In the genomic region with DNA sequence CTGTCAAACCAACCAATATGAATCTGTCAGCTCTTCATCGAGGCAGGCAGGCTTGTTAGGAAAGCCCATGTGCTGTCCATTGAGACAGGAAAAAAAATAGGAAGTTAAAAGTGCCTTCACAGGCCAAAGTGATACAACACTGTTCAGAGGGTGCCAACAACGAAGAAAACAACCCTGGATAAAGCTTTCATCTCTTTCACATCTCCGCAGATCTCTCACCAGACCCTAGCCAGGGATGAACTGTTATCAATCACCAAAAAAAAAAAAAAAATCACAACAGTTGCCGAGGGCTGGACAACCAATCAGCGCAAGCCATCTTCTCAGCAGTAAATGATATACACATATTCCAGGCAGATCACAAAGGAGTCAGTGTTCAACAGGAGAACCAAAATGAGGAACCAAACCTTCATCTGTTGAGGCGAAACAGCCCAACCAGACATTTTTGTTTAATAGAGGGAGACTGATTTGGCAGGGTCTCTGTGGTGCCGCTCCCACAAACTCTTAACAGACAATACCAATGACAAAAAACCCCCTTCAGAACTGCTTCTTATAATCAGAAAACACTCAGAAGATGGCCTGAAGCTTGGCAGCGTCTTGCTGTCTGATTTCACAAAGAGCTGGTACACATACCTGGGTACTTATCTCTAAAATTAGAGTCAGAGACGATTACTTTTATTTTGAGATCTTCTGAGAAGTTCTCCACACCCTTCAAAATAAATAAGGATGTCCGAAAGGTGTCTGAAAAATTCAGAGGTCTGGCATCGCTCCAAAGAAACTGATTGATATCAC, we compare ENCODE assay signal across 8 cellular contexts. TPM values are rescaled to one million over a fixed set of nuclear protein-coding genes. Genes with fewer than 3 reads are reported as not detected.
A peak's percentile ranks its signal among the peaks of the same experiment; 100 is the strongest.
DNase-seq lines count a peak whose midpoint lies in the region; ATAC-seq, FAIRE-seq and TF ChIP-seq lines count a peak whose summit lies in the region.

No MANE protein-coding gene starts in this region.

- H2AFZ ChIP-seq in GM23338 = no peak overlapping the region
- H2AFZ ChIP-seq in HepG2 (ENCODE audit: low read length) = no peak overlapping the region

- TF ChIP-seq CTCF in AG04449 (IDR thresholded peaks at IDR 0.05; ENCODE audit: insufficient read depth, low read length, missing control alignments) = no peak
- no peak for TF ChIP-seq CTCF in GM23338 (conservative IDR thresholded peaks at IDR 0.05; ENCODE audit: low read depth in 2 of 2)
- no peak for TF ChIP-seq CTCF in HepG2 (CRISPR knock-in tag; IDR thresholded peaks at IDR 0.05)

- BruUV-seq in HepG2 (replicated peaks; lab: Mats Ljungman, UMichigan) = no TSS peak

- peaks cover 52% of the 10 kb centered on the region for H3K79me2 ChIP-seq in GM23338 (replicated peaks; ENCODE audit: insufficient read depth)
- H3K79me2 ChIP-seq in HepG2 (ENCODE audit: insufficient read depth, low read length) = peaks cover 52% of the 10 kb centered on the region

- ATAC-seq in GM23338 = no peak
- ATAC-seq in activated CD8-positive, alpha-beta T cell treated with anti-CD3 and anti-CD28 coated beads, Interleukin-2, amount 10 ng/mL, durations not matched to agents 7 days and 5 days = no peak
- no peak for ATAC-seq in HepG2
- no peak for ATAC-seq in GM21717 (IDR thresholded peaks at IDR 0.05; ENCODE audit: unreplicated experiment)
- ATAC-seq in GM21423 (IDR thresholded peaks at IDR 0.05; ENCODE audit: unreplicated experiment) = no peak

- H3K9ac ChIP-seq in HepG2 (ENCODE audit: insufficient read depth, low read depth, low read length) = peak overlapping the region; percentile 87; the same call in 1 of the 2 replicates

- H3K27me3 Mint-ChIP-seq in GM23338 (ENCODE audit: insufficient read depth, low read depth, poor library complexity) = peaks cover 16% of the 10 kb centered on the region
- H3K27me3 Mint-ChIP-seq in activated CD8-positive, alpha-beta T cell treated with anti-CD3 and anti-CD28 coated beads, Interleukin-2, amount 10 ng/mL, durations not matched to agents 7 days and 5 days (ENCODE audit: low read depth) = no peaks in the 10 kb centered on the region

- in situ Hi-C loops in HepG2 (cut with HindIII; ENCODE audit: extremely low pct_ligation_motif_present, low pct_unique_long_range_greater_than_20kb) = no loop called here

- H3K36me3 ChIP-seq in GM23338 (ENCODE audit: insufficient read depth) (no peaks in the 10 kb centered on the region), HepG2 (replicated peaks in 1 of 2; ENCODE audit: control insufficient read depth in 1 of 2, insufficient read depth in 2 of 2, low read length in 2 of 2) (no peaks in the 10 kb centered on the region)

- H3K4me1 Mint-ChIP-seq in GM23338 = peaks cover 25% of the 10 kb centered on the region
- H3K4me1 Mint-ChIP-seq in activated CD8-positive, alpha-beta T cell treated with anti-CD3 and anti-CD28 coated beads, Interleukin-2, amount 10 ng/mL, durations not matched to agents 7 days and 5 days (ENCODE audit: low read depth) = peaks cover 77% of the 10 kb centered on the region

- no peak overlapping the region for H3K27ac Mint-ChIP-seq in GM23338
- H3K27ac Mint-ChIP-seq in activated CD8-positive, alpha-beta T cell treated with anti-CD3 and anti-CD28 coated beads, Interleukin-2, amount 10 ng/mL, durations not matched to agents 7 days and 5 days = peak overlapping the region; percentile 92

- no peaks in the 10 kb centered on the region for H3K9me3 ChIP-seq in HepG2 (ENCODE audit: low read length)

- peak overlapping the region; percentile 86 for H3K4me3 ChIP-seq in AG04449 (ENCODE audit: low read depth, low read length)
- H3K4me3 ChIP-seq in GM23338 = peak overlapping the region; percentile 93
- H3K4me3 ChIP-seq in HepG2 (replicated peaks in 1 of 3; ENCODE audit: insufficient read depth in 1 of 3, low read depth in 2 of 3, low read length in 3 of 3) = peak overlapping the region in 2 of 3 experiments; percentile 77 to 86; a peak in 1 of 6 replicates

- peaks cover 18% of the 10 kb centered on the region for H3F3A ChIP-seq in GM23338 (replicated peaks; ENCODE audit: low read depth)

- no peaks in the 10 kb centered on the region; the same call in 2 of the 3 replicates for H3K36me3 Mint-ChIP-seq in GM23338 (ENCODE audit: low read depth)
- peaks cover 48% of the 10 kb centered on the region for H3K36me3 Mint-ChIP-seq in activated CD8-positive, alpha-beta T cell treated with anti-CD3 and anti-CD28 coated beads, Interleukin-2, amount 10 ng/mL, durations not matched to agents 7 days and 5 days (ENCODE audit: low read depth)

- TF ChIP-seq RAD21 in HepG2 (CRISPR knock-in tag; IDR thresholded peaks at IDR 0.05) = no peak

- FAIRE-seq in HepG2 (lab: Jason Lieb, UNC) = no peak

- POLR2A ChIA-PET in AG04449 (lab: Yijun Ruan, JAX) (interaction anchor here (0.7 to 2.4 kb wide), 2 partner anchors 47 to 57 kb away, joined by 4 to 15 read pairs; no protein-coding TSS in a partner anchor), HepG2 (lab: Yijun Ruan, JAX) (interaction anchor here (0.6 to 4.6 kb wide), 3 partner anchors 21 to 1245 kb away, joined by 5 to 28 read pairs (median 16); no protein-coding TSS in a partner anchor)
- POLR2A ChIA-PET in activated CD8-positive, alpha-beta T cell treated with anti-CD3 and anti-CD28 coated beads, Interleukin-2, amount 10 ng/mL, durations not matched to agents 7 days and 5 days (lab: Charles Lee) = interaction anchor here (0.7 to 5.1 kb wide), 15 partner anchors 9 to 179 kb away, joined by 3 to 71 read pairs (median 11); partner anchors contain the start of genes ACBD4, FMNL1, HEXIM1 and HEXIM2

- peaks cover 30% of the 10 kb centered on the region for H4K20me1 ChIP-seq in GM23338 (replicated peaks; ENCODE audit: insufficient read depth)
- no peaks in the 10 kb centered on the region for H4K20me1 ChIP-seq in HepG2 (ENCODE audit: insufficient read depth, low read length)

- H3K4me3 Mint-ChIP-seq in GM23338 = peak overlapping the region; percentile 88
- H3K4me3 Mint-ChIP-seq in activated CD8-positive, alpha-beta T cell treated with anti-CD3 and anti-CD28 coated beads, Interleukin-2, amount 10 ng/mL, durations not matched to agents 7 days and 5 days = peak overlapping the region; percentile 83

- no peak for TF ChIP-seq POLR2A in HepG2 (IDR thresholded peaks at IDR 0.05; ENCODE audit: insufficient read depth in 1 of 2, low read depth in 2 of 2, low read length in 2 of 2)

- no peak for DNase-seq in AG04449 (ENCODE audit: low read depth, low spot score)
- DNase-seq in GM23338 (ENCODE audit: low spot score) = no peak
- DNase-seq in activated CD8-positive, alpha-beta T cell treated with anti-CD3 and anti-CD28 coated beads, Interleukin-2, amount 10 ng/mL, durations not matched to agents 7 days and 5 days = no peak
- DNase-seq in HepG2 (ENCODE audit: low spot score) = no peak
- DNase-seq in posterior vena cava (ENCODE audit: low spot score) = no peak
- DNase-seq in NCI-H446 treated with DMSO at 0.1 percent for 48 hours (lab: John Stamatoyannopoulos, UW) = no peak

- no peaks in the 10 kb centered on the region for H3K9me2 ChIP-seq in GM23338 (ENCODE audit: insufficient read depth)

- H3K9me3 Mint-ChIP-seq in GM23338 = no peaks in the 10 kb centered on the region
- H3K9me3 Mint-ChIP-seq in activated CD8-positive, alpha-beta T cell treated with anti-CD3 and anti-CD28 coated beads, Interleukin-2, amount 10 ng/mL, durations not matched to agents 7 days and 5 days (ENCODE audit: insufficient read depth) = no peaks in the 10 kb centered on the region

- TF ChIP-seq EP300 in HepG2 (IDR thresholded peaks at IDR 0.05; ENCODE audit: low read depth in 2 of 2, low read length in 2 of 2) (no peak), HepG2 (CRISPR knock-in tag; IDR thresholded peaks at IDR 0.05; ENCODE audit: borderline replicate concordance) (no peak)

- CTCF ChIA-PET in AG04449 (lab: Yijun Ruan, JAX) = interaction anchor here (1.2 to 5.7 kb wide), 9 partner anchors 9 to 97 kb away, joined by 3 to 35 read pairs (median 11); no protein-coding TSS in a partner anchor
- CTCF ChIA-PET in activated CD8-positive, alpha-beta T cell treated with anti-CD3 and anti-CD28 coated beads, Interleukin-2, amount 10 ng/mL, durations not matched to agents 7 days and 5 days (lab: Charles Lee) = interaction anchor here (0.9 to 9.6 kb wide), 19 partner anchors 8 to 180 kb away, joined by 3 to 86 read pairs (median 5); partner anchors contain the start of genes ACBD4 and FMNL1
- CTCF ChIA-PET in HepG2 (lab: Yijun Ruan, JAX; ENCODE audit: low intra/inter-chr PET ratio, low total read pairs) = no interaction called here

- peak overlapping the region; percentile 97 for H3K4me2 ChIP-seq in GM23338
- H3K4me2 ChIP-seq in HepG2 (ENCODE audit: low read depth, low read length) = peak overlapping the region; percentile 94

- WGBS in HepG2 (ENCODE audit: low lambda C conversion rate) = 72% methylated on average over 11 of the region's 11 CpGs

- intact Hi-C loops in HepG2 (cut with micrococcal nuclease; ENCODE audit: unreplicated experiment) (loop anchor here (5.0 kb wide), 1 partner anchor 57 kb away; no protein-coding TSS in a partner anchor), posterior vena cava (cut with DNase I) (loop anchor here in 1 of 2 donors (5.0 kb wide), 1 partner anchor 168 kb away; the partner anchor contains the start of gene HEXIM1)

- H3K4me1 ChIP-seq in GM23338 (ENCODE audit: insufficient read depth) (peaks cover 25% of the 10 kb centered on the region), HepG2 (ENCODE audit: insufficient read depth, low read length) (peaks cover 80% of the 10 kb centered on the region)

- no peak overlapping the region for H3K27ac ChIP-seq in GM23338 (ENCODE audit: low read depth)
- H3K27ac ChIP-seq in HepG2 (ENCODE audit: extremely low read length, insufficient read depth, low read length) = no peak overlapping the region

- H3K27me3 ChIP-seq in GM23338 (ENCODE audit: insufficient read depth) (peaks cover 17% of the 10 kb centered on the region), HepG2 (ENCODE audit: control insufficient read depth in 1 of 2, insufficient read depth in 2 of 2, low read length in 2 of 2) (peaks cover 0 to 16% of the 10 kb centered on the region in 2 experiments; a peak in 1 of 5 replicates)

RNA-seq across cellular contexts. Expression of gene MAP3K14, which starts 1.9 kb away (rescaled TPM):
- 3.9 and 4.9 TPM in 2 replicates for total RNA-seq in GM23338 (2014; rRNA removed; shearing (Covaris generic))
- polyA plus RNA-seq in GM23338 (2016; fragmentation: Nextera tagmentation; extraction: Ambion mirVana) = 1.3 and 1.4 TPM in 2 replicates
- 10 to 100 TPM; 17.5 to 23.8 TPM for total RNA-seq in activated CD8-positive, alpha-beta T cell treated with anti-CD3 and anti-CD28 coated beads, Interleukin-2, amount 10 ng/mL, durations not matched to agents 7 days and 5 days
- total RNA-seq in HepG2 (2016; rRNA removed; fragmentation: Illumina TruSeq; extraction: Trizol) = 1.2 and 2.6 TPM in 2 replicates
- 2.1 and 2.5 TPM in 2 replicates for total RNA-seq in HepG2 (2016; cell fraction: cytosol; rRNA removed; fragmentation: Illumina TruSeq; extraction: Trizol; ENCODE audit: low read depth)
- 1.1 and 2.6 TPM in 2 replicates for total RNA-seq in HepG2 (2016; cell fraction: insoluble cytoplasmic fraction; rRNA removed; fragmentation: Illumina TruSeq; extraction: Trizol)
- 2.1 and 2.4 TPM in 2 replicates for total RNA-seq in HepG2 (2016; cell fraction: membrane; rRNA removed; fragmentation: Illumina TruSeq; extraction: Trizol)
- total RNA-seq in HepG2 (2016; cell fraction: nucleus; rRNA removed; fragmentation: Illumina TruSeq; extraction: Trizol) = 3.1 and 3.3 TPM in 2 replicates
- 2.6 and 4.0 TPM in 2 replicates for polyA plus RNA-seq in HepG2 (2011; rRNA removed)
- polyA plus RNA-seq in HepG2 (2011; cell fraction: cytosol; rRNA removed) = 1.8 and 2.4 TPM in 2 replicates
- 10.1 and 10.7 TPM in 2 replicates for polyA plus RNA-seq in HepG2 (2011; cell fraction: nucleus; rRNA removed)
- polyA plus RNA-seq in HepG2 (2012) = 1.6 and 2.1 TPM in 2 replicates
- 1.6 and 2.0 TPM in 2 replicates for polyA plus RNA-seq in HepG2 (2016; cell fraction: cytosol; fragmentation: Illumina TruSeq; extraction: Trizol; ENCODE audit: low read depth)
- polyA plus RNA-seq in HepG2 (2016; cell fraction: insoluble cytoplasmic fraction; fragmentation: Illumina TruSeq; extraction: Trizol; ENCODE audit: low read depth) = 1.3 and 1.9 TPM in 2 replicates
- 1.6 and 2.3 TPM in 2 replicates for polyA plus RNA-seq in HepG2 (2016; cell fraction: membrane; fragmentation: Illumina TruSeq; extraction: Trizol; ENCODE audit: low read depth)
- polyA plus RNA-seq in HepG2 (2016; cell fraction: nucleus; fragmentation: Illumina TruSeq; extraction: Trizol; ENCODE audit: insufficient read depth, low read depth) = 10.6 and 10.8 TPM in 2 replicates
- polyA minus RNA-seq in HepG2 (2011; rRNA and poly(A)+ RNA removed; ENCODE audit: low replicate concordance) = 2.2 and 7.2 TPM in 2 replicates
- polyA minus RNA-seq in HepG2 (2011; cell fraction: cytosol; rRNA and poly(A)+ RNA removed) = 0.40 and 0.44 TPM in 2 replicates
- 3.2 and 3.7 TPM in 2 replicates for polyA minus RNA-seq in HepG2 (2011; cell fraction: nucleus; rRNA and poly(A)+ RNA removed)
- total RNA-seq in posterior vena cava = 1 to 10 TPM; 9.1 to 9.7 TPM

RNA-seq across cellular contexts. Expression of gene SPATA32, which starts 53.1 kb away (rescaled TPM):
- not detected in 2 replicates for total RNA-seq in GM23338 (2014; rRNA removed; shearing (Covaris generic))
- 0.23 TPM in 1 of 2 replicates, not detected in the other for polyA plus RNA-seq in GM23338 (2016; fragmentation: Nextera tagmentation; extraction: Ambion mirVana)
- total RNA-seq in activated CD8-positive, alpha-beta T cell treated with anti-CD3 and anti-CD28 coated beads, Interleukin-2, amount 10 ng/mL, durations not matched to agents 7 days and 5 days = under 1 TPM; 0.52 to 0.55 TPM
- total RNA-seq in HepG2 (2016; rRNA removed; fragmentation: Illumina TruSeq; extraction: Trizol) = not detected in 2 replicates
- not detected in 2 replicates for total RNA-seq in HepG2 (2016; cell fraction: cytosol; rRNA removed; fragmentation: Illumina TruSeq; extraction: Trizol; ENCODE audit: low read depth)
- not detected in 2 replicates for total RNA-seq in HepG2 (2016; cell fraction: insoluble cytoplasmic fraction; rRNA removed; fragmentation: Illumina TruSeq; extraction: Trizol)
- total RNA-seq in HepG2 (2016; cell fraction: membrane; rRNA removed; fragmentation: Illumina TruSeq; extraction: Trizol) = not detected in 2 replicates
- not detected in 2 replicates for total RNA-seq in HepG2 (2016; cell fraction: nucleus; rRNA removed; fragmentation: Illumina TruSeq; extraction: Trizol)
- polyA plus RNA-seq in HepG2 (2011; rRNA removed) = not detected in 2 replicates
- not detected in 2 replicates for polyA plus RNA-seq in HepG2 (2011; cell fraction: cytosol; rRNA removed)
- not detected in 2 replicates for polyA plus RNA-seq in HepG2 (2011; cell fraction: nucleus; rRNA removed)
- not detected in 2 replicates for polyA plus RNA-seq in HepG2 (2012)
- polyA plus RNA-seq in HepG2 (2016; cell fraction: cytosol; fragmentation: Illumina TruSeq; extraction: Trizol; ENCODE audit: low read depth) = not detected in 2 replicates
- not detected in 2 replicates for polyA plus RNA-seq in HepG2 (2016; cell fraction: insoluble cytoplasmic fraction; fragmentation: Illumina TruSeq; extraction: Trizol; ENCODE audit: low read depth)
- not detected in 2 replicates for polyA plus RNA-seq in HepG2 (2016; cell fraction: membrane; fragmentation: Illumina TruSeq; extraction: Trizol; ENCODE audit: low read depth)
- polyA plus RNA-seq in HepG2 (2016; cell fraction: nucleus; fragmentation: Illumina TruSeq; extraction: Trizol; ENCODE audit: insufficient read depth, low read depth) = not detected in 2 replicates
- polyA minus RNA-seq in HepG2 (2011; rRNA and poly(A)+ RNA removed; ENCODE audit: low replicate concordance) = not detected in 2 replicates
- not detected in 2 replicates for polyA minus RNA-seq in HepG2 (2011; cell fraction: cytosol; rRNA and poly(A)+ RNA removed)
- not detected in 2 replicates for polyA minus RNA-seq in HepG2 (2011; cell fraction: nucleus; rRNA and poly(A)+ RNA removed)
- total RNA-seq in posterior vena cava = not detected
